Comparison of ENCODE assay signal across 19 cellular contexts in the genomic region with DNA sequence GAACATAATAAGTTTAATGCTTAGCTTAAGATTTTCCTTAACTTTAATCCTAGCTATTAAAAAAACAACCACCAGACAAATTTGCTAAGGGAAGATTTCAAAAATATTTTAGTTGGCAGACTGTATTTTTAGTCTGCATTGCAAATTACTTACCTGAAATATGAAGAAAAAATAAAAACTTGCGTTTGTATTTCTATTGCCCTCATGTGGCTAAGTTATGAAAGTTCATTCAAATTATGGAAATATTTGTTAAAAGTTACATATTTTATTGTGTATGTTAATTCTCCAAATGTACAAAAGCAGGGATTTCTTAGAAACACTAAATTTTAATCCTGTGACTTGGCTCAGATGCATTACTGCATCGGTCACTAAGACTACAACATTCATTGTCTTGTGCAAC. TPM values are rescaled to one million over a fixed set of nuclear protein-coding genes. Genes with fewer than 3 reads are reported as not detected.
DNase-seq lines count a peak whose midpoint lies in the region; ATAC-seq and TF ChIP-seq lines count a peak whose summit lies in the region.
"Had no signal": no experiment of that assay in that cellular context is flagged by ENCODE, and none has a peak within 500 bp of the region (broad histone marks: within the 10 kb centered on the region; RNA-seq: fewer than 3 reads in every experiment).

No MANE protein-coding gene starts in this region.

- H3K36me3 ChIP-seq in SK-N-SH (replicated peaks in 1 of 2; ENCODE audit: control insufficient read depth in 1 of 2, insufficient read depth in 2 of 2, low read length in 1 of 2) (peaks cover 55 to 59% of the 10 kb centered on the region in 2 experiments), OCI-LY3 (replicated peaks; ENCODE audit: low read depth, low read length) (peaks cover 47% of the 10 kb centered on the region)
- H3K36me3 ChIP-seq: breast epithelium had no signal

- H3K79me2 ChIP-seq in SK-N-SH (ENCODE audit: insufficient read depth) (peaks cover 21% of the 10 kb centered on the region), OCI-LY3 (ENCODE audit: low read length) (peaks cover 6% of the 10 kb centered on the region; the same call in 1 of the 2 replicates)

- H3F3A ChIP-seq in SK-N-SH (replicated peaks; ENCODE audit: insufficient read depth): peaks cover 6% of the 10 kb centered on the region

- H3K4me2 ChIP-seq in SK-N-SH (no peak overlapping the region), OCI-LY3 (ENCODE audit: low read length) (no peak overlapping the region)

- H3K4me3 ChIP-seq in SK-N-SH (ENCODE audit: low read depth in 2 of 2, low read length in 1 of 2) (no peak overlapping the region), OCI-LY3 (ENCODE audit: low read length) (no peak overlapping the region), epithelial cell of esophagus (ENCODE audit: low read length) (no peak overlapping the region)
- H3K4me3 ChIP-seq: breast epithelium, thoracic aorta had no signal

- H3K27me3 Mint-ChIP-seq in progenitor cell of endocrine pancreas: no peaks in the 10 kb centered on the region
- H3K27me3 Mint-ChIP-seq: activated naive CD4-positive, alpha-beta T cell treated with anti-CD3 and anti-CD28 coated beads, Interleukin-2, amount 10 ng/mL, durations not matched to agents 7 days and 5 days; naive thymus-derived CD8-positive, alpha-beta T cell had no signal

- no peak overlapping the region for H3K4me3 Mint-ChIP-seq in progenitor cell of endocrine pancreas (ENCODE audit: low read depth)
- H3K4me3 Mint-ChIP-seq: activated naive CD4-positive, alpha-beta T cell treated with anti-CD3 and anti-CD28 coated beads, Interleukin-2, amount 10 ng/mL, durations not matched to agents 7 days and 5 days; naive thymus-derived CD8-positive, alpha-beta T cell had no signal

- no peak for TF ChIP-seq EP300 in SK-N-SH (IDR thresholded peaks at IDR 0.05; ENCODE audit: borderline replicate concordance in 1 of 2, low read depth in 1 of 2, low read length in 1 of 2)

- TF ChIP-seq RAD21 in SK-N-SH (IDR thresholded peaks at IDR 0.05; ENCODE audit: low read length): no peak

- no peaks in the 10 kb centered on the region for H3K9me3 Mint-ChIP-seq in progenitor cell of endocrine pancreas (ENCODE audit: low read depth)
- H3K9me3 Mint-ChIP-seq: activated naive CD4-positive, alpha-beta T cell treated with anti-CD3 and anti-CD28 coated beads, Interleukin-2, amount 10 ng/mL, durations not matched to agents 7 days and 5 days; naive thymus-derived CD8-positive, alpha-beta T cell had no signal

- H3K9ac ChIP-seq in SK-N-SH: no peak overlapping the region
- no peak overlapping the region for H3K9ac ChIP-seq in OCI-LY3 (ENCODE audit: low read length)

- peaks cover 13% of the 10 kb centered on the region for H3K36me3 Mint-ChIP-seq in progenitor cell of endocrine pancreas (ENCODE audit: insufficient read depth)

- H3K9me3 ChIP-seq in SK-N-SH (no peaks in the 10 kb centered on the region), OCI-LY3 (ENCODE audit: insufficient read depth, low read length) (no peaks in the 10 kb centered on the region)
- H3K9me3 ChIP-seq: breast epithelium, thoracic aorta had no signal

- 90% methylated on average over 2 of the region's 2 CpGs for WGBS in SK-N-SH (ENCODE audit: low lambda C conversion rate)

- H3K27ac Mint-ChIP-seq in progenitor cell of endocrine pancreas: no peak overlapping the region
- H3K27ac Mint-ChIP-seq: activated naive CD4-positive, alpha-beta T cell treated with anti-CD3 and anti-CD28 coated beads, Interleukin-2, amount 10 ng/mL, durations not matched to agents 7 days and 5 days had no signal

- H3K27ac ChIP-seq in SK-N-SH (ENCODE audit: low read depth in 2 of 2, low read length in 1 of 2) (no peak overlapping the region), OCI-LY3 (ENCODE audit: low read length) (no peak overlapping the region)
- H3K27ac ChIP-seq: breast epithelium, thoracic aorta had no signal

- H3K4me1 ChIP-seq in SK-N-SH (ENCODE audit: control insufficient read depth in 1 of 2, insufficient read depth in 2 of 2, low read depth in 1 of 2, low read length in 1 of 2) (no peaks in the 10 kb centered on the region), OCI-LY3 (ENCODE audit: low read length) (peaks cover 9% of the 10 kb centered on the region; the same call in 1 of the 2 replicates)
- H3K4me1 ChIP-seq: breast epithelium had no signal

- no peak for DNase-seq in SK-N-SH
- DNase-seq in epithelial cell of esophagus (ENCODE audit: low read depth): no peak
- DNase-seq in progenitor cell of endocrine pancreas (ENCODE audit: low spot score, unreplicated experiment): no peak
- DNase-seq in SHP77 (lab: John Stamatoyannopoulos, UW): no peak
- no peak for DNase-seq in T-helper 2 cell
- DNase-seq: activated naive CD4-positive, alpha-beta T cell treated with anti-CD3 and anti-CD28 coated beads, Interleukin-2, amount 10 ng/mL, durations not matched to agents 7 days and 5 days; C1 segment of cervical spinal cord; DMS53; mesenchymal stem cell; naive thymus-derived CD8-positive, alpha-beta T cell; NCI-H1930; NCI-H446 treated with DMSO at 0.1 percent for 48 hours; T-helper 1 cell had no signal

- H3K27me3 ChIP-seq in SK-N-SH (ENCODE audit: insufficient read depth) (no peaks in the 10 kb centered on the region), OCI-LY3 (ENCODE audit: low read depth, low read length) (no peaks in the 10 kb centered on the region)
- H3K27me3 ChIP-seq: breast epithelium had no signal

- POLR2A ChIA-PET in SK-N-SH (lab: Yijun Ruan, JAX): no interaction called here

- H3K4me1 Mint-ChIP-seq in progenitor cell of endocrine pancreas (ENCODE audit: low read depth): peaks cover 1% of the 10 kb centered on the region
- H3K4me1 Mint-ChIP-seq: activated naive CD4-positive, alpha-beta T cell treated with anti-CD3 and anti-CD28 coated beads, Interleukin-2, amount 10 ng/mL, durations not matched to agents 7 days and 5 days had no signal

- peaks cover 3% of the 10 kb centered on the region; the same call in 1 of the 2 replicates for H4K20me1 ChIP-seq in SK-N-SH (ENCODE audit: insufficient read depth)
- H4K20me1 ChIP-seq in OCI-LY3 (ENCODE audit: insufficient read depth, low read length): no peaks in the 10 kb centered on the region

- H3K9me2 ChIP-seq in SK-N-SH: no peaks in the 10 kb centered on the region

- TF ChIP-seq CTCF in SK-N-SH (IDR thresholded peaks at IDR 0.05) (peak; percentile 57), OCI-LY3 (IDR thresholded peaks at IDR 0.05; ENCODE audit: low read depth, low read length) (peak; percentile 37), epithelial cell of esophagus (IDR thresholded peaks at IDR 0.05; ENCODE audit: insufficient read depth, low read depth, low read length, missing control alignments) (peak; percentile 3), progenitor cell of endocrine pancreas (IDR thresholded peaks at IDR 0.05; ENCODE audit: unreplicated experiment) (peak; percentile 17)

- CTCF ChIA-PET in SK-N-SH (lab: Yijun Ruan, JAX): interaction anchor here (0.6 to 5.1 kb wide), 12 partner anchors 9 to 179 kb away, joined by 3 to 37 read pairs (median 4); no protein-coding TSS in a partner anchor

- no peak overlapping the region for H2AFZ ChIP-seq in SK-N-SH (ENCODE audit: low read depth)
- no peak overlapping the region for H2AFZ ChIP-seq in OCI-LY3 (ENCODE audit: low read depth, low read length)

- no peak for ATAC-seq in SK-N-SH treated with all-trans-retinoic acid at 6 μM for 48 hours
- ATAC-seq in HG03196 (IDR thresholded peaks at IDR 0.05; ENCODE audit: unreplicated experiment): no peak
- ATAC-seq: naive thymus-derived CD8-positive, alpha-beta T cell; Right ventricle myocardium inferior had no signal

TF ChIP-seq in SK-N-SH, 30 proteins besides CTCF, POLR2A, EP300 and RAD21 (continues in another document):
- no peak for TF ChIP-seq TEAD4 (IDR thresholded peaks at IDR 0.05; ENCODE audit: borderline replicate concordance, insufficient read depth)

TF ChIP-seq in SK-N-SH treated with all-trans-retinoic acid at 6 μM for 48 hours, 23 proteins besides CTCF, POLR2A, EP300 and RAD21:
- no peak for TF ChIP-seq PATZ1 (CRISPR knock-in tag; IDR thresholded peaks at IDR 0.05; ENCODE audit: borderline replicate concordance)
- TF ChIP-seq ARNTL (CRISPR knock-in tag; IDR thresholded peaks at IDR 0.05; ENCODE audit: borderline replicate concordance, low read depth): no peak
- TF ChIP-seq OSR1 (CRISPR knock-in tag; IDR thresholded peaks at IDR 0.05): no peak
- TF ChIP-seq SNAI2 (CRISPR knock-in tag; IDR thresholded peaks at IDR 0.05): no peak
- no peak for TF ChIP-seq ZNF565 (CRISPR knock-in tag; conservative IDR thresholded peaks at IDR 0.05; ENCODE audit: low read depth)

RNA-seq across cellular contexts. Expression of gene GTF2A2, which starts 15.0 kb away (rescaled TPM):
- 47.5 and 77.4 TPM in 2 replicates for polyA plus RNA-seq in SK-N-SH (2012; rRNA removed)
- polyA plus RNA-seq in SK-N-SH (2012; cell fraction: cytosol; rRNA removed): 59.2 and 65.3 TPM in 2 replicates
- 14.2 and 20.2 TPM in 2 replicates for polyA plus RNA-seq in SK-N-SH (2012; cell fraction: nucleus; rRNA removed)
- total RNA-seq in progenitor cell of endocrine pancreas: 107 and 109 TPM in 2 replicates

RNA-seq across cellular contexts. Expression of gene GCNT3, which starts 30.8 kb away (rescaled TPM):
- 0.08 TPM in 1 of 2 replicates, not detected in the other for polyA plus RNA-seq in SK-N-SH (2012; rRNA removed)
- 0.03 and 0.08 TPM in 2 replicates for polyA plus RNA-seq in SK-N-SH (2012; cell fraction: cytosol; rRNA removed)
- 0.02 and 0.05 TPM in 2 replicates for polyA plus RNA-seq in SK-N-SH (2012; cell fraction: nucleus; rRNA removed)
- 4.6 and 5.6 TPM in 2 replicates for total RNA-seq in progenitor cell of endocrine pancreas
- total RNA-seq: naive thymus-derived CD8-positive, alpha-beta T cell; Right ventricle myocardium inferior had no signal
- polyA plus RNA-seq: naive thymus-derived CD8-positive, alpha-beta T cell had no signal

RNA-seq across cellular contexts. Expression of gene BNIP2, which starts 46.8 kb away (rescaled TPM):
- 37.0 and 67.7 TPM in 2 replicates for polyA plus RNA-seq in SK-N-SH (2012; rRNA removed)
- 63.2 and 83.6 TPM in 2 replicates for polyA plus RNA-seq in SK-N-SH (2012; cell fraction: cytosol; rRNA removed)
- polyA plus RNA-seq in SK-N-SH (2012; cell fraction: nucleus; rRNA removed): 52.7 and 55.3 TPM in 2 replicates
- 58.2 and 62.4 TPM in 2 replicates for total RNA-seq in progenitor cell of endocrine pancreas

Comparison
In these comparisons a context has a peak if more than half of its experiments do, and no peak if none do; other contexts are left out.
1. CTCF ChIP-seq: peak in every context shown above with its lines; median percentile 57 in SK-N-SH; 37 in OCI-LY3; 17 in progenitor cell of endocrine pancreas; 3 in epithelial cell of esophagus.